20 cellular contexts compared by ENCODE assay signal in the genomic region with DNA sequence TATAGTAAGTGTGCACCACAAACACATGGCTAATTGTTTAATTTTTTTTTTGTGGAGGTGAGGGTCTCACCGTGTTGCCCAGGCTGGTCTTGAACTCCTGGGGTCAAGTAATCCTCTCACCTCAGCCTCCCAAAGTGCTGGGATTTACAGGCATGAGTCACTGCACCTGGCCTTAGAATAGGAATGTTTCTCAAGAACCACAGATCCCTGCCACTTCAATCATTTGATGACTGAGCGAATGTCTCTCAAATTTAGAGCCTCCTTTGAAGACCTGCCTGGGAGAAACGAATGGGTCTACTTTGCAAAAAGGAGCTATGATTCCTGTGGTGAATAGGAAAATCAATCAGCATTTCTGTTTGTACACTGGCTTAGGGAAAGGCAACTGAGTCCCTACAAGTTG.
"Had no signal": no experiment of that assay in that cellular context is flagged by ENCODE, and none has a peak within 500 bp of the region (broad histone marks: within the 10 kb centered on the region; RNA-seq: fewer than 3 reads in every experiment).

No MANE protein-coding gene starts in this region.

- H3K27ac Mint-ChIP-seq: nephron; T-helper 1 cell treated with Interleukin-12 subunit alpha and Interleukin-12 subunit beta and Interleukin-4 antibody, amounts not matched to agents 30 μg/mL and 1 μg/mL, for 36 hours had no signal

- H3K9me3 ChIP-seq: heart right ventricle, pancreas, tibial nerve had no signal

- H3K4me1 Mint-ChIP-seq: nephron had no signal

- H3K4me3 ChIP-seq: heart right ventricle, left ventricle myocardium inferior, pancreas, spleen, tibial nerve had no signal

- H3K36me3 ChIP-seq: heart right ventricle, left ventricle myocardium inferior, pancreas, spleen, tibial nerve, WERI-Rb-1 had no signal

- DNase-seq: activated CD4-positive, alpha-beta T cell treated with anti-CD3 and anti-CD28 coated beads for 48 hours; activated CD4-positive, alpha-beta T cell treated with anti-CD3 and anti-CD28 coated beads, Interleukin-2, amount 50 U/mL, for 48 hours; activated CD8-positive, alpha-beta memory T cell treated with anti-CD3 and anti-CD28 coated beads for 24 hours; activated gamma-delta T cell treated with Interleukin-2 at 50 U/mL for 16 hours; activated naive CD4-positive, alpha-beta T cell treated with anti-CD3 and anti-CD28 coated beads, Interleukin-2, amount 50 U/mL, for 16 hours; amygdala; dermis blood vessel endothelial cell; effector CD4-positive, alpha-beta T cell; heart right ventricle; left ventricle myocardium inferior; pancreas; right cardiac atrium; spleen; stimulated activated naive CD4-positive, alpha-beta T cell; T-helper 9 cell; WERI-Rb-1 had no signal

- H3K9me3 Mint-ChIP-seq: nephron; T-helper 1 cell treated with Interleukin-12 subunit alpha and Interleukin-12 subunit beta and Interleukin-4 antibody, amounts not matched to agents 30 μg/mL and 1 μg/mL, for 36 hours had no signal

- ATAC-seq: activated CD4-positive, CD25-positive, alpha-beta regulatory T cell treated with anti-CD3 and anti-CD28 coated beads, Interleukin-2, amount 50 U/mL, for 24 hours; heart right ventricle had no signal

- H3K4me3 Mint-ChIP-seq: nephron; T-helper 1 cell treated with Interleukin-12 subunit alpha and Interleukin-12 subunit beta and Interleukin-4 antibody, amounts not matched to agents 30 μg/mL and 1 μg/mL, for 36 hours had no signal

- H3K4me1 ChIP-seq: heart right ventricle, left ventricle myocardium inferior, tibial nerve had no signal

- H3K27me3 ChIP-seq: heart right ventricle, pancreas, spleen, tibial nerve had no signal

- H3K27ac ChIP-seq: heart right ventricle, left ventricle myocardium inferior, spleen, tibial nerve, WERI-Rb-1 had no signal
